In the genomic region with DNA sequence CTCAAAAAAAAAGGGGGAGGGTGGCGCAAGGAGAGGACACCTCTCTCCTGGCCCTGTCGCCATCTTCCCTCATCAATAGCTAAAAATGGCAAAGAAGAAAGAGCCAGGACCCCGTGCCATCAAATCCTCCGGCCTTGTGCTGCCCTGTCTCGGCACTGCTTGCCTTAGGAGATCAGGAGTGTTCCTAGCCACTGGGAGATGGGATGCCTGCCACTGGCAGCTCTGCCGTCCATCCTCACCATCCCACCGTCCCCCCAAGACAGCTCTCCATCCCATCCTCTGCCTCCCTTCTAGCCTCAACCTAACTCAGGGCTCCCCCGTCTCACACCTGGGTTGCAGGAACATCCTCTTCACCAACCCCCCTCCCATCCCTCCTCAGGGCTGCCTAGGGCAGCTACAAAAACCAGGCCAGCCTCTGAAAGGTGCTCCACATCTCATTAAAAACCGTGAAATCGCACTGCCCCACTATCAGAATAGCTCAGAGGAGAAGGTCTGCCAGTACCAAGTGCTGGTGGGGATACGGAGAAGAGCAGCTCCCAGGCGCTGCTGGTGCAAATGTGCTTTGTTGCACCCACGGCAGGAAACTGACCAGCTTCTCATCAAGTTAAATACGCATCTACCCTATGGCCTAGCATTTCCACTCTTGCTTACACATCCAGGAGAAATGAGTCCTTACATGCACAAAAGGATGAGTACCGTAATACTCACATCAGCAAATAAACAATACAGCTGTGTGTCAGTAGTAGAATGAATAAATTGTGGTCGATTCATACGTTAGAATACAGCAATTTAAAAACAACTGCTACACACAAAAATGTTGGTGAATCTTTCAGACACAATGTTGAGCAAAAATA, we compare ENCODE assay signal across 16 cellular contexts. TPM values are rescaled to one million over a fixed set of nuclear protein-coding genes. Genes with fewer than 3 reads are reported as not detected.
DNase-seq lines count a peak whose midpoint lies in the region; ATAC-seq, FAIRE-seq and TF ChIP-seq lines count a peak whose summit lies in the region.
"Had no signal": no experiment of that assay in that cellular context is flagged by ENCODE, and none has a peak within 500 bp of the region (broad histone marks: within the 10 kb centered on the region; RNA-seq: fewer than 3 reads in every experiment).

No MANE protein-coding gene starts in this region.

- WGBS in stomach, 5 donors = 68 to 87% (median 83%) methylated on average over 17 of the region's 17 CpGs

- no peaks in the 10 kb centered on the region for H3K9me3 ChIP-seq in RWPE2 (ENCODE audit: severe bottlenecking)
- H3K9me3 ChIP-seq in stomach = no peaks in the 10 kb centered on the region
- H3K9me3 ChIP-seq: Peyer's patch had no signal

- TF ChIP-seq CTCF in RWPE2 (IDR thresholded peaks at IDR 0.05; ENCODE audit: poor library complexity, severe bottlenecking) = no peak
- no peak for TF ChIP-seq CTCF in stomach (IDR thresholded peaks at IDR 0.05)
- no peak for TF ChIP-seq CTCF in D721Med (IDR thresholded peaks at IDR 0.05; ENCODE audit: insufficient read depth, missing control alignments)

- TF ChIP-seq EP300 in stomach (IDR thresholded peaks at IDR 0.05) = no peak

- H3K4me1 ChIP-seq in RWPE2 (ENCODE audit: insufficient read depth, poor library complexity, severe bottlenecking) = peaks cover 20% of the 10 kb centered on the region
- H3K4me1 ChIP-seq in stomach = peaks cover 10 to 20% (median 15%) of the 10 kb centered on the region in 4 donors

- intact Hi-C loops in stomach (cut with DNase I; ENCODE audit: low total_unique reads) = no loop called here
- intact Hi-C loops in sciatic nerve (cut with DNase I) = no loop called here

- H3K27me3 ChIP-seq in RWPE2 (ENCODE audit: insufficient read depth, poor library complexity, severe bottlenecking) (no peaks in the 10 kb centered on the region), stomach (no peaks in the 10 kb centered on the region)
- H3K27me3 ChIP-seq: Peyer's patch had no signal

- ATAC-seq in RWPE2 (ENCODE audit: low read depth) (peak; percentile 77), sciatic nerve (no peak)

- no peak for TF ChIP-seq POLR2A in H54 (IDR thresholded peaks at IDR 0.05; ENCODE audit: low read depth, low read length)
- TF ChIP-seq POLR2A in stomach (IDR thresholded peaks at IDR 0.05) = no peak

- FAIRE-seq in H54 (lab: Jason Lieb, UNC) (peak; percentile 52), D721Med (lab: Jason Lieb, UNC) (no peak)

- DNase-seq in H54 (ENCODE audit: insufficient read length, low spot score) (no peak), RWPE2 (ENCODE audit: low spot score) (no peak), fibroblast of the conjunctiva (ENCODE audit: low read depth) (peak; percentile 21), stomach (no peak), sciatic nerve (ENCODE audit: low spot score) (no peak), SW480 (ENCODE audit: low spot score) (no peak), D721Med (ENCODE audit: insufficient read length, low spot score) (no peak)
- DNase-seq: activated CD4-positive, alpha-beta T cell treated with anti-CD3 and anti-CD28 coated beads, Interleukin-2, amount 50 U/mL, for 1 hour; activated naive CD4-positive, alpha-beta T cell treated with anti-CD3 and anti-CD28 coated beads, Interleukin-2, amount 50 U/mL, for 16 hours; effector memory CD4-positive, alpha-beta T cell; immature natural killer cell; NCI-H2081 treated with DMSO at 0.1 percent for 48 hours; Peyer's patch; stimulated activated CD4-positive, alpha-beta T cell treated with anti-CD3 and anti-CD28 coated beads, Interleukin-2, amount 100 ng/mL, for 48 hours had no signal

- H3K4me3 ChIP-seq in RWPE2 (ENCODE audit: severe bottlenecking) (no peak overlapping the region), stomach (no peak overlapping the region)
- H3K4me3 ChIP-seq: Peyer's patch had no signal

- peak overlapping the region; percentile 99 for H3K27ac ChIP-seq in RWPE2 (ENCODE audit: poor library complexity, severe bottlenecking)
- H3K27ac ChIP-seq in stomach = peak overlapping the region; percentile 23 to 75 (median 70)

- peaks cover 27% of the 10 kb centered on the region for H3K36me3 ChIP-seq in RWPE2 (ENCODE audit: low read depth)
- H3K36me3 ChIP-seq in stomach = peaks cover 31 to 45% (median 43%) of the 10 kb centered on the region in 4 donors

RNA-seq across cellular contexts. Expression of gene GCAT, which starts 31.7 kb away (rescaled TPM):
- 100 to 1,000 TPM in 2 of 5 donors, 10 to 100 TPM in 1, under 1 TPM in 1, not detected in 1; 0.45 to 158 (median 60.4) TPM for total RNA-seq in stomach
- 10 to 100 TPM; 18.2 to 27.2 (median 23.4) TPM for polyA plus RNA-seq in stomach
- 7.6 TPM for total RNA-seq in sciatic nerve

RNA-seq across cellular contexts. Expression of gene GALR3, which starts 47.2 kb away (rescaled TPM):
- total RNA-seq in stomach (not detected), sciatic nerve (not detected)
- polyA plus RNA-seq in stomach = not detected
- total RNA-seq: Peyer's patch, subcutaneous adipose tissue had no signal
- polyA plus RNA-seq: IgD-negative memory B cell, immature natural killer cell had no signal
